Comparison of ENCODE assay signal across 11 cellular contexts in genomic region chr4:37664696-37665095, GRCh38. TPM values are rescaled to one million over a fixed set of nuclear protein-coding genes. Genes with fewer than 3 reads are reported as not detected.
A peak's percentile ranks its signal among the peaks of the same experiment; 100 is the strongest.
DNase-seq lines count a peak whose midpoint lies in the region; ATAC-seq and TF ChIP-seq lines count a peak whose summit lies in the region.
"Had no signal": no experiment of that assay in that cellular context is flagged by ENCODE, and none has a peak within 500 bp of the region (broad histone marks: within the 10 kb centered on the region; RNA-seq: fewer than 3 reads in every experiment).

No MANE protein-coding gene starts in this region.

- no peaks in the 10 kb centered on the region for H3F3A ChIP-seq in PC-3 (ENCODE audit: low read length, unreplicated experiment)

- H3K36me3 Mint-ChIP-seq in WTC11 (peaks cover 10% of the 10 kb centered on the region), glutamatergic neuron (ENCODE audit: unreplicated experiment) (no peaks in the 10 kb centered on the region)

- H3K9me2 ChIP-seq in PC-3 (replicated peaks; ENCODE audit: low read length) = no peaks in the 10 kb centered on the region

- H3K9me3 Mint-ChIP-seq in WTC11 (peaks cover 3% of the 10 kb centered on the region), glutamatergic neuron (ENCODE audit: unreplicated experiment) (no peaks in the 10 kb centered on the region)

- H3K27me3 Mint-ChIP-seq in WTC11 (ENCODE audit: low read depth) (peaks cover 6% of the 10 kb centered on the region), glutamatergic neuron (ENCODE audit: unreplicated experiment) (peaks cover 5% of the 10 kb centered on the region)

- TF ChIP-seq CTCF in AG04450 (IDR thresholded peaks at IDR 0.05; ENCODE audit: low read depth, low read length) (no peak), WTC11 (IDR thresholded peaks at IDR 0.05) (no peak), glutamatergic neuron (IDR thresholded peaks at IDR 0.05; ENCODE audit: partially characterized antibody, unreplicated experiment) (no peak), neutrophil (IDR thresholded peaks at IDR 0.05) (no peak), PC-3 (conservative IDR thresholded peaks at IDR 0.05; ENCODE audit: low read depth, low read length) (no peak)

- H3K4me3 Mint-ChIP-seq in WTC11 (no peak overlapping the region), glutamatergic neuron (ENCODE audit: unreplicated experiment) (no peak overlapping the region)

- H3K27me3 ChIP-seq in AG04450 (ENCODE audit: control insufficient read depth, insufficient read depth, low read length) (no peaks in the 10 kb centered on the region), neutrophil (no peaks in the 10 kb centered on the region), PC-3 (ENCODE audit: low read length) (no peaks in the 10 kb centered on the region)

- peaks cover 14 to 21% of the 10 kb centered on the region in 2 experiments for H3K4me1 ChIP-seq in neutrophil (ENCODE audit: control insufficient read depth in 1 of 2, insufficient read depth in 1 of 2, low read depth in 1 of 2, low read length in 1 of 2)
- peaks cover 18% of the 10 kb centered on the region for H3K4me1 ChIP-seq in PC-3 (ENCODE audit: insufficient read depth, low read length)

- H3K9ac ChIP-seq in PC-3 (ENCODE audit: low read length) = no peak overlapping the region

- intact Hi-C loops in PC-3 (cut with micrococcal nuclease) = no loop called here

- CTCF ChIA-PET in AG04450 (lab: Charles Lee) = no interaction called here
- CTCF ChIA-PET in WTC11 (lab: Charles Lee) = no interaction called here
- CTCF ChIA-PET in PC-3 (lab: Charles Lee) = no interaction called here

- H3K4me3 ChIP-seq in AG04450 (ENCODE audit: low read depth, low read length) (no peak overlapping the region), neutrophil (ENCODE audit: low read depth in 1 of 2, low read length in 1 of 2) (no peak overlapping the region), PC-3 (ENCODE audit: low read length) (no peak overlapping the region)

- H2AFZ ChIP-seq in PC-3 (ENCODE audit: low read length) = no peak overlapping the region

- H3K4me1 Mint-ChIP-seq in WTC11 (peaks cover 56% of the 10 kb centered on the region), glutamatergic neuron (ENCODE audit: low read depth, unreplicated experiment) (peaks cover 37% of the 10 kb centered on the region)

- H3K27ac ChIP-seq in AG04450 (ENCODE audit: low read depth, low read length) (peak overlapping the region; percentile 3), neutrophil (peak overlapping the region; percentile 54), PC-3 (ENCODE audit: low read length) (no peak overlapping the region)

- DNase-seq in AG04450 (ENCODE audit: low read depth, low spot score) (no peak), WTC11 (ENCODE audit: low spot score) (no peak), glutamatergic neuron (no peak), NCI-H1436 (lab: John Stamatoyannopoulos, UW) (no peak), OCI-M1 (lab: John Stamatoyannopoulos, UW) (no peak), nucleus accumbens (lab: John Stamatoyannopoulos, UW) (no peak), PC-3 (no peak)
- DNase-seq: activated CD8-positive, alpha-beta memory T cell treated with anti-CD3 and anti-CD28 coated beads for 24 hours; activated gamma-delta T cell treated with Interleukin-2 at 50 U/mL for 16 hours; Calu3 had no signal

- POLR2A ChIA-PET in AG04450 (lab: Yijun Ruan, JAX) = no interaction called here
- POLR2A ChIA-PET in WTC11 (lab: Charles Lee) = no interaction called here
- POLR2A ChIA-PET in PC-3 (lab: Charles Lee; ENCODE audit: unreplicated experiment) = no interaction called here

- ATAC-seq in WTC11 (peak; percentile 81), PC-3 (no peak)

- no peaks in the 10 kb centered on the region for H3K79me2 ChIP-seq in PC-3 (ENCODE audit: low read length)

- no peaks in the 10 kb centered on the region for H4K20me1 ChIP-seq in PC-3 (ENCODE audit: low read length)

- H3K36me3 ChIP-seq in neutrophil (peaks cover 5% of the 10 kb centered on the region), PC-3 (ENCODE audit: low read depth, low read length) (no peaks in the 10 kb centered on the region)

- H3K27ac Mint-ChIP-seq in WTC11 (no peak overlapping the region), glutamatergic neuron (ENCODE audit: unreplicated experiment) (peak overlapping the region; percentile 57)

- no peak overlapping the region for H3K4me2 ChIP-seq in PC-3 (ENCODE audit: low read length)

- no peaks in the 10 kb centered on the region; the same call in 1 of the 2 replicates for H3K9me3 ChIP-seq in AG04450 (ENCODE audit: control insufficient read depth, insufficient read depth, low read length)
- H3K9me3 ChIP-seq in neutrophil = no peaks in the 10 kb centered on the region
- no peaks in the 10 kb centered on the region for H3K9me3 ChIP-seq in PC-3 (ENCODE audit: low read length)

- no TSS peak for BruUV-seq in PC-3 (replicated peaks; lab: Mats Ljungman, UMichigan)

TF ChIP-seq in WTC11, 78 proteins besides CTCF, POLR2A, EP300 and RAD21:
- TF ChIP-seq, protein P1, sequence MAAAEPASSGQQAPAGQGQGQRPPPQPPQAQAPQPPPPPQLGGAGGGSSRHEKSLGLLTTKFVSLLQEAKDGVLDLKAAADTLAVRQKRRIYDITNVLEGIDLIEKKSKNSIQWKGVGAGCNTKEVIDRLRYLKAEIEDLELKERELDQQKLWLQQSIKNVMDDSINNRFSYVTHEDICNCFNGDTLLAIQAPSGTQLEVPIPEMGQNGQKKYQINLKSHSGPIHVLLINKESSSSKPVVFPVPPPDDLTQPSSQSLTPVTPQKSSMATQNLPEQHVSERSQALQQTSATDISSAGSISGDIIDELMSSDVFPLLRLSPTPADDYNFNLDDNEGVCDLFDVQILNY (CRISPR knock-in tag; IDR thresholded peaks at IDR 0.05) = no peak
- TF ChIP-seq TCF7 (CRISPR knock-in tag; IDR thresholded peaks at IDR 0.05; ENCODE audit: low read depth) = no peak
- no peak for TF ChIP-seq ZNF416 (CRISPR knock-in tag; IDR thresholded peaks at IDR 0.05)
- no peak for TF ChIP-seq TEAD4 (CRISPR knock-in tag; IDR thresholded peaks at IDR 0.05)
- TF ChIP-seq ZNF317 (CRISPR knock-in tag; IDR thresholded peaks at IDR 0.05; ENCODE audit: borderline replicate concordance, low read depth) = 0 out of 2 replicates have a peak, but pooled peaks have one; percentile 33

RNA-seq across cellular contexts. Expression of gene RELL1, which starts 21.5 kb away (rescaled TPM):
- 8.3 and 9.2 TPM in 2 replicates for polyA plus RNA-seq in AG04450 (2011; rRNA removed)
- polyA minus RNA-seq in AG04450 (2011; rRNA and poly(A)+ RNA removed) = 36.2 and 42.4 TPM in 2 replicates
- total RNA-seq in WTC11 (2021) (10.1 to 14.4 TPM (median 12.5 TPM) in 3 replicates), glutamatergic neuron (ENCODE audit: unreplicated experiment) (21.2 TPM), PC-3 (2014; rRNA removed) (14.6 and 19.5 TPM in 2 replicates)
